Comparison of ENCODE assay signal across 9 cellular contexts in the genomic region with DNA sequence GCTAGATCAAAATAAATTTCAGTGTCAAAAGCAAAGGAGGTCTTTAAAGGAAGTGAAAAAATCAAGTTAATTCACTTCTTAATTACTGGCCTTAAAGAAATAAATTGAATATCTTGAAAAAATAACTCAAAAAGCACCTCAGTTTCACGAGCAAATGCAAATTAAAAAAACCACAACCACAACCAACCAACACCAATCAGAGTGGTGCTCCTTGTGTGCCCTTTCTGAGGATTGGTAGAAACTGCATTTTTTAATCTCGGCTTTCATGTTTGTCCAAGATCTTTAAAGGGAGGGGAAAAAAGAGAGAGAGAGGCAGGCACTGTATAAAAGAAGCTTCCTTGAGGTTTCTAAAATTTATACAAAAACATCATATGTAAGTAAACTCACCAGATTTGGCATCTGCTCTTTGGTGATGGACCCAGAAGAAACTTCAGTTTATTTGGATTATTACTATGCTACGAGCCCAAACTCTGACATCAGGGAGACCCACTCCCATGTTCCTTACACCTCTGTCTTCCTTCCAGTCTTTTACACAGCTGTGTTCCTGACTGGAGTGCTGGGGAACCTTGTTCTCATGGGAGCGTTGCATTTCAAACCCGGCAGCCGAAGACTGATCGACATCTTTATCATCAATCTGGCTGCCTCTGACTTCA. TPM values are rescaled to one million over a fixed set of nuclear protein-coding genes. Genes with fewer than 3 reads are reported as not detected.
A peak's percentile ranks its signal among the peaks of the same experiment; 100 is the strongest.
DNase-seq lines count a peak whose midpoint lies in the region; ATAC-seq, FAIRE-seq and TF ChIP-seq lines count a peak whose summit lies in the region.
"Had no signal": no experiment of that assay in that cellular context is flagged by ENCODE, and none has a peak within 500 bp of the region (broad histone marks: within the 10 kb centered on the region; RNA-seq: fewer than 3 reads in every experiment).

A gene (plus strand): TSS at position 357 of the 653 bp plus-strand sequence. CDS start 56 bp downstream, at position 413.

- no peaks in the 10 kb centered on the region for H3K9me3 ChIP-seq in naive thymus-derived CD4-positive, alpha-beta T cell (ENCODE audit: control insufficient read depth in 2 of 3, low read length in 3 of 3)
- H3K9me3 ChIP-seq in prostate gland (no peaks in the 10 kb centered on the region), small intestine (ENCODE audit: control insufficient read depth, low read depth) (no peaks in the 10 kb centered on the region)

- 83% methylated on average over 7 of the region's 7 CpGs for WGBS in prostate gland
- 82 to 87% (median 82%) methylated on average over 7 of the region's 7 CpGs for WGBS in small intestine, 3 donors

- CTCF ChIA-PET in naive thymus-derived CD4-positive, alpha-beta T cell (lab: Charles Lee): no interaction called here

- POLR2A ChIA-PET in naive thymus-derived CD4-positive, alpha-beta T cell (lab: Charles Lee): no interaction called here

- peak within 1 kb of the TSS in 2 of 10 donors; percentile 2 to 69 for H3K4me3 Mint-ChIP-seq in naive thymus-derived CD4-positive, alpha-beta T cell
- H3K4me3 Mint-ChIP-seq in osteocyte (ENCODE audit: unreplicated experiment): no peak within 1 kb of the TSS
- H3K4me3 Mint-ChIP-seq: neural crest cell had no signal

- ATAC-seq in GM18858 (IDR thresholded peaks at IDR 0.05; ENCODE audit: unreplicated experiment): peak; percentile 22
- peak; percentile 31 for ATAC-seq in GM21576 (IDR thresholded peaks at IDR 0.05; ENCODE audit: unreplicated experiment)
- peak; percentile 19 for ATAC-seq in HG03571 (IDR thresholded peaks at IDR 0.05; ENCODE audit: unreplicated experiment)
- ATAC-seq in naive thymus-derived CD4-positive, alpha-beta T cell: peak; percentile 18

- H3K27me3 ChIP-seq in naive thymus-derived CD4-positive, alpha-beta T cell (ENCODE audit: control insufficient read depth in 2 of 2, insufficient read depth in 2 of 2, low read length in 2 of 2): no peaks in the 10 kb centered on the region
- no peaks in the 10 kb centered on the region for H3K27me3 ChIP-seq in prostate gland (replicated peaks; ENCODE audit: insufficient read depth)
- H3K27me3 ChIP-seq in small intestine (ENCODE audit: control insufficient read depth in 2 of 2, insufficient read depth in 2 of 2, low read length in 2 of 2): no peaks in the 10 kb centered on the region

- no peaks in the 10 kb centered on the region for H3K36me3 ChIP-seq in naive thymus-derived CD4-positive, alpha-beta T cell (ENCODE audit: control insufficient read depth in 2 of 3, insufficient read depth in 3 of 3, low read length in 3 of 3)
- H3K36me3 ChIP-seq in prostate gland (no peaks in the 10 kb centered on the region), small intestine (ENCODE audit: control insufficient read depth in 2 of 2, insufficient read depth in 2 of 2, low read length in 2 of 2) (no peaks in the 10 kb centered on the region)

- H3K4me1 ChIP-seq in naive thymus-derived CD4-positive, alpha-beta T cell (ENCODE audit: control insufficient read depth in 2 of 2, insufficient read depth in 2 of 2, low read length in 2 of 2): no peaks in the 10 kb centered on the region
- H3K4me1 ChIP-seq in prostate gland (replicated peaks) (no peaks in the 10 kb centered on the region), small intestine (ENCODE audit: control insufficient read depth in 2 of 2, insufficient read depth in 1 of 2, low read depth in 1 of 2, low read length in 1 of 2) (no peaks in the 10 kb centered on the region)

- intact Hi-C loops in naive thymus-derived CD4-positive, alpha-beta T cell (cut with micrococcal nuclease): loop anchor here in 1 of 2 donors (1.0 kb wide), 1 partner anchor 8 kb away; no protein-coding TSS in a partner anchor
- intact Hi-C loops in prostate gland (cut with DNase I): no loop called here

- TF ChIP-seq POLR2A in prostate gland (IDR thresholded peaks at IDR 0.05): no peak

- no peak for TF ChIP-seq CTCF in prostate gland (IDR thresholded peaks at IDR 0.05)
- no peak for TF ChIP-seq CTCF in osteocyte (IDR thresholded peaks at IDR 0.05)

- no peak within 1 kb of the TSS for H3K4me3 ChIP-seq in naive thymus-derived CD4-positive, alpha-beta T cell (ENCODE audit: low read length)
- H3K4me3 ChIP-seq in prostate gland (no peak within 1 kb of the TSS), small intestine (ENCODE audit: low read depth in 1 of 2, low read length in 2 of 2) (no peak within 1 kb of the TSS)

- H3K4me1 Mint-ChIP-seq in naive thymus-derived CD4-positive, alpha-beta T cell: peaks cover 0 to 53% (median 0%) of the 10 kb centered on the region in 7 donors
- no peaks in the 10 kb centered on the region for H3K4me1 Mint-ChIP-seq in osteocyte (ENCODE audit: unreplicated experiment)

- no peak for FAIRE-seq in small intestine (lab: Jason Lieb, UNC)

- DNase-seq in naive thymus-derived CD4-positive, alpha-beta T cell: no peak
- DNase-seq in prostate gland (ENCODE audit: low spot score) (no peak), small intestine (no peak), osteocyte (ENCODE audit: extremely low spot score, unreplicated experiment) (no peak)
- DNase-seq: NCI-H774 had no signal

- H3K27ac Mint-ChIP-seq in naive thymus-derived CD4-positive, alpha-beta T cell: peak within 1 kb of the TSS in 1 of 9 donors; percentile 82
- H3K27ac Mint-ChIP-seq in osteocyte (ENCODE audit: unreplicated experiment): no peak within 1 kb of the TSS

- no peaks in the 10 kb centered on the region for H3K9me3 Mint-ChIP-seq in naive thymus-derived CD4-positive, alpha-beta T cell
- no peaks in the 10 kb centered on the region for H3K9me3 Mint-ChIP-seq in osteocyte (ENCODE audit: unreplicated experiment)
- H3K9me3 Mint-ChIP-seq: neural crest cell had no signal

- H3K27me3 Mint-ChIP-seq in naive thymus-derived CD4-positive, alpha-beta T cell: peaks cover 0 to 2% (median 0%) of the 10 kb centered on the region in 5 donors
- H3K27me3 Mint-ChIP-seq in osteocyte (ENCODE audit: unreplicated experiment): peaks cover 76% of the 10 kb centered on the region

- no peak within 1 kb of the TSS for H3K27ac ChIP-seq in naive thymus-derived CD4-positive, alpha-beta T cell (ENCODE audit: low read depth, low read length)
- no peak within 1 kb of the TSS for H3K27ac ChIP-seq in prostate gland
- no peak within 1 kb of the TSS for H3K27ac ChIP-seq in small intestine (ENCODE audit: low read depth in 1 of 2, low read length in 1 of 2)

- peaks cover 0 to 42% (median 0%) of the 10 kb centered on the region in 5 donors for H3K36me3 Mint-ChIP-seq in naive thymus-derived CD4-positive, alpha-beta T cell
- no peaks in the 10 kb centered on the region for H3K36me3 Mint-ChIP-seq in osteocyte (ENCODE audit: unreplicated experiment)

RNA-seq across cellular contexts. Expression of the gene that starts here (rescaled TPM):
- total RNA-seq in naive thymus-derived CD4-positive, alpha-beta T cell: 10 to 100 TPM in 2 of 5 experiments, 1 to 10 TPM in 3; 3.3 to 24.2 (median 5.1) TPM
- polyA plus RNA-seq in naive thymus-derived CD4-positive, alpha-beta T cell: under 1 TPM; 0.52 to 0.79 TPM
- total RNA-seq in prostate gland (not detected), osteocyte (not detected in 2 replicates)
- polyA plus RNA-seq in small intestine: under 1 TPM in 2 of 3 donors, not detected in 1; 0.16 to 0.54 TPM
- total RNA-seq: neural crest cell had no signal
